ENCODE assay signal across 1 cellular context in genomic region chr3:155605571-155605970, GRCh38.
TF ChIP-seq lines count a peak whose summit lies in the region.

No MANE protein-coding gene starts in this region.

TF ChIP-seq in HepG2, 621 proteins besides CTCF, POLR2A, EP300 and RAD21 (continued from another document and continues in another):
- TF ChIP-seq HOMEZ (CRISPR knock-in tag; IDR thresholded peaks at IDR 0.05; ENCODE audit: low read depth), result peak; percentile 100
- TF ChIP-seq ZNF441 (CRISPR knock-in tag; IDR thresholded peaks at IDR 0.05; ENCODE audit: borderline replicate concordance), result no peak
- TF ChIP-seq, protein P1, sequence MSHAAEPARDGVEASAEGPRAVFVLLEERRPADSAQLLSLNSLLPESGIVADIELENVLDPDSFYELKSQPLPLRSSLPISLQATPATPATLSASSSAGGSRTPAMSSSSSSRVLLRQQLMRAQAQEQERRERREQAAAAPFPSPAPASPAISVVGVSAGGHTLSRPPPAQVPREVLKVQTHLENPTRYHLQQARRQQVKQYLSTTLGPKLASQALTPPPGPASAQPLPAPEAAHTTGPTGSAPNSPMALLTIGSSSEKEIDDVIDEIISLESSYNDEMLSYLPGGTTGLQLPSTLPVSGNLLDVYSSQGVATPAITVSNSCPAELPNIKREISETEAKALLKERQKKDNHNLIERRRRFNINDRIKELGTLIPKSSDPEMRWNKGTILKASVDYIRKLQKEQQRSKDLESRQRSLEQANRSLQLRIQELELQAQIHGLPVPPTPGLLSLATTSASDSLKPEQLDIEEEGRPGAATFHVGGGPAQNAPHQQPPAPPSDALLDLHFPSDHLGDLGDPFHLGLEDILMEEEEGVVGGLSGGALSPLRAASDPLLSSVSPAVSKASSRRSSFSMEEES (CRISPR knock-in tag; IDR thresholded peaks at IDR 0.05), result peak; percentile 46; the same call in 1 of the 2 replicates
- TF ChIP-seq ZC3H13 (CRISPR knock-in tag; IDR thresholded peaks at IDR 0.05), result no peak
- 0 out of 2 replicates have a peak, but pooled peaks have one; percentile 46 for TF ChIP-seq CCDC6 (CRISPR knock-in tag; IDR thresholded peaks at IDR 0.05)
- TF ChIP-seq, protein P2, sequence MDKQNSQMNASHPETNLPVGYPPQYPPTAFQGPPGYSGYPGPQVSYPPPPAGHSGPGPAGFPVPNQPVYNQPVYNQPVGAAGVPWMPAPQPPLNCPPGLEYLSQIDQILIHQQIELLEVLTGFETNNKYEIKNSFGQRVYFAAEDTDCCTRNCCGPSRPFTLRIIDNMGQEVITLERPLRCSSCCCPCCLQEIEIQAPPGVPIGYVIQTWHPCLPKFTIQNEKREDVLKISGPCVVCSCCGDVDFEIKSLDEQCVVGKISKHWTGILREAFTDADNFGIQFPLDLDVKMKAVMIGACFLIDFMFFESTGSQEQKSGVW (CRISPR knock-in tag; IDR thresholded peaks at IDR 0.05; ENCODE audit: borderline replicate concordance), result no peak
- peak; percentile 72 for TF ChIP-seq ZMYM3 (CRISPR knock-in tag; IDR thresholded peaks at IDR 0.05)
- TF ChIP-seq ZNF670 (CRISPR knock-in tag; IDR thresholded peaks at IDR 0.05; ENCODE audit: borderline replicate concordance), result peak; percentile 79
- peak; percentile 70; the same call in 1 of the 2 replicates for TF ChIP-seq ZNF614 (CRISPR knock-in tag; IDR thresholded peaks at IDR 0.05; ENCODE audit: borderline replicate concordance)
- TF ChIP-seq ZNF598 (CRISPR knock-in tag; IDR thresholded peaks at IDR 0.05; ENCODE audit: borderline replicate concordance), result no peak
- TF ChIP-seq EEA1 (CRISPR knock-in tag; IDR thresholded peaks at IDR 0.05; ENCODE audit: borderline replicate concordance), result no peak
- no peak for TF ChIP-seq BHLHE40 (IDR thresholded peaks at IDR 0.05; ENCODE audit: low read length)
- TF ChIP-seq SIX1 (CRISPR knock-in tag; IDR thresholded peaks at IDR 0.05; ENCODE audit: borderline replicate concordance), result peak; percentile 65; the same call in 1 of the 2 replicates
- TF ChIP-seq ZNF850 (CRISPR knock-in tag; conservative IDR thresholded peaks at IDR 0.05), result no peak
- TF ChIP-seq GATA4 (IDR thresholded peaks at IDR 0.05; ENCODE audit: borderline replicate concordance, low read depth), result no peak; the same call in 1 of the 2 replicates
- no peak for TF ChIP-seq KIAA2018 (CRISPR knock-in tag; IDR thresholded peaks at IDR 0.05; ENCODE audit: borderline replicate concordance)
- TF ChIP-seq, protein P3, sequence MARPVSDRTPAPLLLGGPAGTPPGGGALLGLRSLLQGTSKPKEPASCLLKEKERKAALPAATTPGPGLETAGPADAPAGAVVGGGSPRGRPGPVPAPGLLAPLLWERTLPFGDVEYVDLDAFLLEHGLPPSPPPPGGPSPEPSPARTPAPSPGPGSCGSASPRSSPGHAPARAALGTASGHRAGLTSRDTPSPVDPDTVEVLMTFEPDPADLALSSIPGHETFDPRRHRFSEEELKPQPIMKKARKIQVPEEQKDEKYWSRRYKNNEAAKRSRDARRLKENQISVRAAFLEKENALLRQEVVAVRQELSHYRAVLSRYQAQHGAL (CRISPR knock-in tag; IDR thresholded peaks at IDR 0.05; ENCODE audit: not compliant biosample characterization), result no peak
- no peak; the same call in 1 of the 2 replicates for TF ChIP-seq YEATS2 (CRISPR knock-in tag; IDR thresholded peaks at IDR 0.05; ENCODE audit: borderline replicate concordance)
- TF ChIP-seq RCOR2 (CRISPR knock-in tag; IDR thresholded peaks at IDR 0.05), result peak; percentile 78; the same call in 1 of the 2 replicates
- TF ChIP-seq TEAD3 (CRISPR knock-in tag; optimal IDR thresholded peaks at IDR 0.05; ENCODE audit: borderline replicate concordance), result peak; percentile 63
- TF ChIP-seq CBX5 (CRISPR knock-in tag; IDR thresholded peaks at IDR 0.05; ENCODE audit: borderline replicate concordance), result peak; percentile 84; the same call in 1 of the 2 replicates
- no peak for TF ChIP-seq ZNF777 (CRISPR knock-in tag; IDR thresholded peaks at IDR 0.05)
- peak; percentile 73; the same call in 1 of the 2 replicates for TF ChIP-seq FOXK1 (CRISPR knock-in tag; IDR thresholded peaks at IDR 0.05; ENCODE audit: borderline replicate concordance, low read depth)
- TF ChIP-seq, protein P4, sequence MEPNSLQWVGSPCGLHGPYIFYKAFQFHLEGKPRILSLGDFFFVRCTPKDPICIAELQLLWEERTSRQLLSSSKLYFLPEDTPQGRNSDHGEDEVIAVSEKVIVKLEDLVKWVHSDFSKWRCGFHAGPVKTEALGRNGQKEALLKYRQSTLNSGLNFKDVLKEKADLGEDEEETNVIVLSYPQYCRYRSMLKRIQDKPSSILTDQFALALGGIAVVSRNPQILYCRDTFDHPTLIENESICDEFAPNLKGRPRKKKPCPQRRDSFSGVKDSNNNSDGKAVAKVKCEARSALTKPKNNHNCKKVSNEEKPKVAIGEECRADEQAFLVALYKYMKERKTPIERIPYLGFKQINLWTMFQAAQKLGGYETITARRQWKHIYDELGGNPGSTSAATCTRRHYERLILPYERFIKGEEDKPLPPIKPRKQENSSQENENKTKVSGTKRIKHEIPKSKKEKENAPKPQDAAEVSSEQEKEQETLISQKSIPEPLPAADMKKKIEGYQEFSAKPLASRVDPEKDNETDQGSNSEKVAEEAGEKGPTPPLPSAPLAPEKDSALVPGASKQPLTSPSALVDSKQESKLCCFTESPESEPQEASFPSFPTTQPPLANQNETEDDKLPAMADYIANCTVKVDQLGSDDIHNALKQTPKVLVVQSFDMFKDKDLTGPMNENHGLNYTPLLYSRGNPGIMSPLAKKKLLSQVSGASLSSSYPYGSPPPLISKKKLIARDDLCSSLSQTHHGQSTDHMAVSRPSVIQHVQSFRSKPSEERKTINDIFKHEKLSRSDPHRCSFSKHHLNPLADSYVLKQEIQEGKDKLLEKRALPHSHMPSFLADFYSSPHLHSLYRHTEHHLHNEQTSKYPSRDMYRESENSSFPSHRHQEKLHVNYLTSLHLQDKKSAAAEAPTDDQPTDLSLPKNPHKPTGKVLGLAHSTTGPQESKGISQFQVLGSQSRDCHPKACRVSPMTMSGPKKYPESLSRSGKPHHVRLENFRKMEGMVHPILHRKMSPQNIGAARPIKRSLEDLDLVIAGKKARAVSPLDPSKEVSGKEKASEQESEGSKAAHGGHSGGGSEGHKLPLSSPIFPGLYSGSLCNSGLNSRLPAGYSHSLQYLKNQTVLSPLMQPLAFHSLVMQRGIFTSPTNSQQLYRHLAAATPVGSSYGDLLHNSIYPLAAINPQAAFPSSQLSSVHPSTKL (CRISPR knock-in tag; IDR thresholded peaks at IDR 0.05), result peak; percentile 97
- TF ChIP-seq RFX1 (IDR thresholded peaks at IDR 0.05), result no peak
- TF ChIP-seq NCOA5 (CRISPR knock-in tag; IDR thresholded peaks at IDR 0.05), result no peak
- TF ChIP-seq, protein P5, sequence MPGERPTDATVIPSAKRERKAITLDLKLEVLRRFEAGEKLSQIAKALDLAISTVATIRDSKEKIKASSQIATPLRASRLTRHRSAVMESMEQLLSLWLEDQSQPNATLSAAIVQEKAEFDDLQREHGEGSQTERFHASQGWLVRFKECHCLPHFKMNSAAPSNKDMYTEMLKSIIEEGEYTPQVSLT (CRISPR knock-in tag; IDR thresholded peaks at IDR 0.05; ENCODE audit: borderline replicate concordance, low read depth), result no peak
- no peak for TF ChIP-seq ZFP37 (CRISPR knock-in tag; IDR thresholded peaks at IDR 0.05; ENCODE audit: borderline replicate concordance)
- no peak for TF ChIP-seq ZNF772 (CRISPR knock-in tag; IDR thresholded peaks at IDR 0.05)
- TF ChIP-seq CC2D1A (CRISPR knock-in tag; IDR thresholded peaks at IDR 0.05), result no peak
- TF ChIP-seq ERF (CRISPR knock-in tag; IDR thresholded peaks at IDR 0.05), result peak; percentile 60; the same call in 1 of the 2 replicates
- no peak for TF ChIP-seq POLR2AphosphoS2 (IDR thresholded peaks at IDR 0.05; ENCODE audit: low read depth, low read length)
- peak; percentile 79; the same call in 1 of the 2 replicates for TF ChIP-seq ZNF292 (CRISPR knock-in tag; IDR thresholded peaks at IDR 0.05; ENCODE audit: borderline replicate concordance, low read depth)
- TF ChIP-seq SALL2 (CRISPR knock-in tag; IDR thresholded peaks at IDR 0.05), result 0 out of 2 replicates have a peak, but pooled peaks have one; percentile 32
- peak; percentile 98 for TF ChIP-seq AHDC1 (CRISPR knock-in tag; IDR thresholded peaks at IDR 0.05; ENCODE audit: borderline replicate concordance)
